31 cellular contexts compared by ENCODE assay signal in genomic region chr14:24956104-24956503, GRCh38.
"Had no signal": no experiment of that assay in that cellular context is flagged by ENCODE, and none has a peak within 500 bp of the region (broad histone marks: within the 10 kb centered on the region; RNA-seq: fewer than 3 reads in every experiment).

No MANE protein-coding gene starts in this region.

- H3K9me3 ChIP-seq: neutrophil, ovary, psoas muscle, right lobe of liver, sigmoid colon, spleen, suprapubic skin, testis, tibial artery, transverse colon, vagina had no signal

- DNase-seq: naive thymus-derived CD4-positive, alpha-beta T cell; natural killer cell; nucleus accumbens; ovary; psoas muscle; right lobe of liver; sigmoid colon; spleen; stimulated activated CD4-positive, alpha-beta T cell treated with anti-CD3 and anti-CD28 coated beads, Interleukin-12 subunit alpha, Interleukin-12 subunit beta, amount 100 ng/mL, for 4 hours; stimulated activated CD4-positive, alpha-beta T cell treated with anti-CD3 and anti-CD28 coated beads, Interleukin-1b, Interleukin-23, amount 100 ng/mL, for 48 hours; stimulated activated CD4-positive, alpha-beta T cell treated with anti-CD3 and anti-CD28 coated beads, Interleukin-4, amount 100 ng/mL, for 1 hour; stimulated activated CD4-positive, alpha-beta T cell treated with anti-CD3 and anti-CD28 coated beads, Interleukin-4, amount 100 ng/mL, for 4 hours; stimulated activated CD8-positive, alpha-beta memory T cell treated with anti-CD3 and anti-CD28 coated beads, Interleukin-4, amount 100 ng/mL, for 48 hours; stimulated activated naive CD4-positive, alpha-beta T cell; stimulated activated naive CD8-positive, alpha-beta T cell treated with anti-CD3 and anti-CD28 coated beads, Interleukin-15, amount 100 ng/mL, for 72 hours; stimulated activated naive CD8-positive, alpha-beta T cell treated with anti-CD3 and anti-CD28 coated beads, Interleukin-15, Interleukin-2, amounts not matched to agents 100 U/mL and 50 U/mL, for 24 hours; substantia nigra; testis; tibial artery; transverse colon had no signal

- H3K9ac ChIP-seq: parathyroid adenoma had no signal

- ATAC-seq: naive thymus-derived CD4-positive, alpha-beta T cell; natural killer cell; psoas muscle; right cardiac atrium; right lobe of liver; stimulated activated memory B cell treated with anti-CD40 and anti-IgM and Interleukin-4, amounts not matched to agents 10 μg/mL and 1 μg/mL and 100 μg/mL, for 72 hours; stimulated activated naive CD8-positive, alpha-beta T cell treated with anti-CD3 and anti-CD28 coated beads, Interleukin-15, amount 100 ng/mL, for 72 hours; stimulated activated naive CD8-positive, alpha-beta T cell treated with anti-CD3 and anti-CD28 coated beads, Interleukin-15, Interleukin-2, amounts not matched to agents 100 U/mL and 50 U/mL, for 24 hours had no signal

- H3K36me3 ChIP-seq: neutrophil, ovary, right lobe of liver, sigmoid colon, spleen, suprapubic skin, tibial artery, transverse colon, vagina had no signal

- H3K4me1 Mint-ChIP-seq: naive thymus-derived CD4-positive, alpha-beta T cell; stimulated activated memory B cell treated with anti-CD40 and anti-IgM and Interleukin-4, amounts not matched to agents 10 μg/mL and 1 μg/mL and 100 μg/mL, for 72 hours; stimulated activated naive CD8-positive, alpha-beta T cell treated with anti-CD3 and anti-CD28 coated beads, Interleukin-15, amount 100 ng/mL, for 72 hours had no signal

- H3K27ac ChIP-seq: neutrophil, ovary, parathyroid adenoma, psoas muscle, right lobe of liver, skin epidermis, spleen, suprapubic skin, testis, tibial artery, transverse colon, vagina had no signal

- H3K36me3 Mint-ChIP-seq: naive thymus-derived CD4-positive, alpha-beta T cell; natural killer cell; stimulated activated memory B cell treated with anti-CD40 and anti-IgM and Interleukin-4, amounts not matched to agents 10 μg/mL and 1 μg/mL and 100 μg/mL, for 72 hours; type B pancreatic cell had no signal

- H3K79me2 ChIP-seq: parathyroid adenoma had no signal

- H3K9me3 Mint-ChIP-seq: naive thymus-derived CD4-positive, alpha-beta T cell; natural killer cell; stimulated activated naive CD8-positive, alpha-beta T cell treated with anti-CD3 and anti-CD28 coated beads, Interleukin-15, amount 100 ng/mL, for 72 hours; type B pancreatic cell had no signal

- H3K4me3 ChIP-seq: ovary, psoas muscle, right lobe of liver, sigmoid colon, skin epidermis, smooth muscle cell, spleen, suprapubic skin, testis, tibial artery, transverse colon, vagina had no signal

- H3K4me2 ChIP-seq: smooth muscle cell had no signal

- H3K27me3 ChIP-seq: neutrophil, ovary, right lobe of liver, sigmoid colon, suprapubic skin, testis, tibial artery, transverse colon, vagina had no signal

- H2AFZ ChIP-seq: parathyroid adenoma had no signal

- H3K4me3 Mint-ChIP-seq: naive thymus-derived CD4-positive, alpha-beta T cell; natural killer cell; nephron; stimulated activated memory B cell treated with anti-CD40 and anti-IgM and Interleukin-4, amounts not matched to agents 10 μg/mL and 1 μg/mL and 100 μg/mL, for 72 hours; stimulated activated naive CD8-positive, alpha-beta T cell treated with anti-CD3 and anti-CD28 coated beads, Interleukin-15, amount 100 ng/mL, for 72 hours; type B pancreatic cell had no signal

- H3K4me1 ChIP-seq: parathyroid adenoma, psoas muscle, right lobe of liver, spleen, testis had no signal

- H3K27me3 Mint-ChIP-seq: progenitor cell of endocrine pancreas, type B pancreatic cell had no signal

- H3K27ac Mint-ChIP-seq: naive thymus-derived CD4-positive, alpha-beta T cell; natural killer cell; nephron; stimulated activated memory B cell treated with anti-CD40 and anti-IgM and Interleukin-4, amounts not matched to agents 10 μg/mL and 1 μg/mL and 100 μg/mL, for 72 hours; stimulated activated naive CD8-positive, alpha-beta T cell treated with anti-CD3 and anti-CD28 coated beads, Interleukin-15, amount 100 ng/mL, for 72 hours had no signal
